8 cellular contexts compared by ENCODE assay signal in genomic region chr2:69724540-69725159, GRCh38. TPM values are rescaled to one million over a fixed set of nuclear protein-coding genes. Genes with fewer than 3 reads are reported as not detected.
A peak's percentile ranks its signal among the peaks of the same experiment; 100 is the strongest.
DNase-seq lines count a peak whose midpoint lies in the region; ATAC-seq and TF ChIP-seq lines count a peak whose summit lies in the region.

No MANE protein-coding gene starts in this region.

- H2BK15ac ChIP-seq in neuronal stem cell (ENCODE audit: low read length), result no peak overlapping the region

- no peaks in the 10 kb centered on the region for H3K36me3 ChIP-seq in neuronal stem cell (replicated peaks in 1 of 2; ENCODE audit: control insufficient read depth in 2 of 2, insufficient read depth in 2 of 2, low read length in 2 of 2)
- H3K36me3 ChIP-seq in subcutaneous abdominal adipose tissue (ENCODE audit: control insufficient read depth in 5 of 5, insufficient read depth in 5 of 5, low read length in 5 of 5), result no peaks in the 10 kb centered on the region

- H4K8ac ChIP-seq in neuronal stem cell (ENCODE audit: low read depth, low read length), result no peak overlapping the region

- peak; percentile 98 for TF ChIP-seq CTCF in foreskin keratinocyte (conservative IDR thresholded peaks at IDR 0.05)

- H3K27me3 ChIP-seq in foreskin keratinocyte (no peaks in the 10 kb centered on the region), neuronal stem cell (ENCODE audit: control insufficient read depth in 3 of 3, insufficient read depth in 3 of 3, low read depth in 1 of 3, low read length in 3 of 3) (no peaks in the 10 kb centered on the region), subcutaneous abdominal adipose tissue (ENCODE audit: control insufficient read depth in 5 of 5, insufficient read depth in 4 of 5, low read length in 5 of 5) (no peaks in the 10 kb centered on the region)

- DNase-seq in Ammon's horn (ENCODE audit: low spot score), result peak; percentile 92
- peak; percentile 72 for DNase-seq in M059J (ENCODE audit: low read depth)
- peak; percentile 37 to 64 for DNase-seq in SHP77 (lab: John Stamatoyannopoulos, UW)
- peak; percentile 70 for DNase-seq in activated effector memory CD4-positive, alpha-beta T cell treated with Interleukin-2 at 50 U/mL for 16 hours
- DNase-seq in foreskin keratinocyte, result peak in 1 of 2 donors; percentile 51
- DNase-seq in neuronal stem cell (ENCODE audit: low spot score), result peak; percentile 82

- H3K18ac ChIP-seq in neuronal stem cell (ENCODE audit: low read length), result no peak overlapping the region

- H4K91ac ChIP-seq in neuronal stem cell (ENCODE audit: low read depth, low read length, poor library complexity), result no peak overlapping the region

- no peak overlapping the region for H3K23ac ChIP-seq in neuronal stem cell (ENCODE audit: low read depth, low read length, poor library complexity)

- no peak overlapping the region for H3K14ac ChIP-seq in neuronal stem cell (ENCODE audit: low read length)

- H2BK5ac ChIP-seq in neuronal stem cell (ENCODE audit: low read length), result no peak overlapping the region

- ATAC-seq in GM19452 (IDR thresholded peaks at IDR 0.05; ENCODE audit: unreplicated experiment) (peak; percentile 68), foreskin keratinocyte (peak; percentile 64)

- H3K27ac ChIP-seq in foreskin keratinocyte (no peak overlapping the region), neuronal stem cell (replicated peaks; ENCODE audit: low read length) (no peak overlapping the region), subcutaneous abdominal adipose tissue (ENCODE audit: low read depth, low read length) (no peak overlapping the region)

- no peak overlapping the region for H3K4ac ChIP-seq in neuronal stem cell (ENCODE audit: low read length)

- no peak overlapping the region for H2AK5ac ChIP-seq in neuronal stem cell (ENCODE audit: low read depth, low read length)

- H3K9me3 ChIP-seq in neuronal stem cell (replicated peaks in 1 of 2; ENCODE audit: control insufficient read depth in 2 of 2, insufficient read depth in 1 of 2, low read depth in 1 of 2, low read length in 2 of 2) (no peaks in the 10 kb centered on the region), subcutaneous abdominal adipose tissue (ENCODE audit: control insufficient read depth in 5 of 5, low read length in 5 of 5) (no peaks in the 10 kb centered on the region)

- no peak overlapping the region for H2BK12ac ChIP-seq in neuronal stem cell (ENCODE audit: low read length)

- peak overlapping the region; percentile 79 for H2AFZ ChIP-seq in neuronal stem cell (ENCODE audit: low read length)

- H3K4me2 ChIP-seq in neuronal stem cell (ENCODE audit: insufficient read depth, low read length, poor library complexity, severe bottlenecking), result no peak overlapping the region

- H3K4me1 ChIP-seq in foreskin keratinocyte (no peaks in the 10 kb centered on the region), neuronal stem cell (ENCODE audit: control insufficient read depth in 2 of 2, insufficient read depth in 1 of 2, low read depth in 1 of 2, low read length in 2 of 2) (no peaks in the 10 kb centered on the region), subcutaneous abdominal adipose tissue (ENCODE audit: control insufficient read depth in 5 of 5, insufficient read depth in 5 of 5, low read length in 5 of 5) (peaks cover 0 to 4% (median 3%) of the 10 kb centered on the region in 5 donors)

- H3K79me1 ChIP-seq in neuronal stem cell (ENCODE audit: low read depth, low read length), result no peaks in the 10 kb centered on the region

- H2BK120ac ChIP-seq in neuronal stem cell (ENCODE audit: low read depth, low read length), result no peak overlapping the region

- H3K4me3 ChIP-seq in neuronal stem cell (ENCODE audit: low read length in 2 of 2) (no peak overlapping the region), subcutaneous abdominal adipose tissue (ENCODE audit: low read depth in 1 of 5, low read length in 5 of 5) (peak overlapping the region; percentile 45 to 60 (median 55))

- H3K9ac ChIP-seq in neuronal stem cell (ENCODE audit: low read depth, low read length, poor library complexity) (no peak overlapping the region), subcutaneous abdominal adipose tissue (ENCODE audit: low read length in 5 of 5) (no peak overlapping the region)

- WGBS in neuronal stem cell (ENCODE audit: extremely low coverage in 2 of 2, insufficient read length in 2 of 2, insufficient replicate concordance in 1 of 2), 2 donors, result no CpG with 5 or more reads among the region's 13 CpGs

RNA-seq across cellular contexts. Expression of gene ANXA4, which starts 17.3 kb away (rescaled TPM):
- total RNA-seq in M059J (2014; rRNA removed; shearing (Covaris generic)), result 9.1 and 16.9 TPM in 2 replicates
- 46.2 and 53.4 TPM in 2 replicates for total RNA-seq in foreskin keratinocyte
- 91.1 and 95.1 TPM in 2 replicates for polyA plus RNA-seq in foreskin keratinocyte
- polyA plus RNA-seq in neuronal stem cell (2013, experiment 1 of 2), result 6.2 TPM
- 6.6 TPM for polyA plus RNA-seq in neuronal stem cell (2013, experiment 2 of 2)

Comparison
In these comparisons a context has a peak if more than half of its experiments do, and no peak if none do; other contexts are left out.
1. H3K4me3 ChIP-seq: peak in subcutaneous abdominal adipose tissue (5 of 5); none in neuronal stem cell (0 of 2).